Comparison of ENCODE assay signal across 1 cellular context in the genomic region with DNA sequence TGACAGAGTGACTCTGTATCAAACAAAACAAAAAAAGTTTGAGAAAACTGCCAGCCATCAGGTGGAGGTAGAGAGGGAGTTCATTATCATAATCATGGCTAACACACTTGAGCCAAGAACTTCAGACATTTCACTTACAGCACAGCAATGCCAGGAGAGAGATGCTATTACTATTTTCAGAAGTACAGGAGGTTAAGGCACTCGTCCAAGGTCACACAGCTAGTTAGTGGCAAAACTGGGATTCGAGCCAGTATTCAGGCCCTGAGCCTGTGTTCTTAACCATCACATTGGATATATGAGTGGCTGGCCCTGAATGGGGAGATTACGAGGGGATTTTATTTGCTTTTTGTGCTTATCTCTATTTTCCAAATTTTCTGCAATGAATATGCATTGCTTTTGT.
TF ChIP-seq lines count a peak whose summit lies in the region.

No MANE protein-coding gene starts in this region.

TF ChIP-seq in K562, 482 proteins besides CTCF, POLR2A, EP300 and RAD21 (continued from another document):
- no peak for TF ChIP-seq MAFG (tag; conservative IDR thresholded peaks at IDR 0.05)
- TF ChIP-seq, protein P1, sequence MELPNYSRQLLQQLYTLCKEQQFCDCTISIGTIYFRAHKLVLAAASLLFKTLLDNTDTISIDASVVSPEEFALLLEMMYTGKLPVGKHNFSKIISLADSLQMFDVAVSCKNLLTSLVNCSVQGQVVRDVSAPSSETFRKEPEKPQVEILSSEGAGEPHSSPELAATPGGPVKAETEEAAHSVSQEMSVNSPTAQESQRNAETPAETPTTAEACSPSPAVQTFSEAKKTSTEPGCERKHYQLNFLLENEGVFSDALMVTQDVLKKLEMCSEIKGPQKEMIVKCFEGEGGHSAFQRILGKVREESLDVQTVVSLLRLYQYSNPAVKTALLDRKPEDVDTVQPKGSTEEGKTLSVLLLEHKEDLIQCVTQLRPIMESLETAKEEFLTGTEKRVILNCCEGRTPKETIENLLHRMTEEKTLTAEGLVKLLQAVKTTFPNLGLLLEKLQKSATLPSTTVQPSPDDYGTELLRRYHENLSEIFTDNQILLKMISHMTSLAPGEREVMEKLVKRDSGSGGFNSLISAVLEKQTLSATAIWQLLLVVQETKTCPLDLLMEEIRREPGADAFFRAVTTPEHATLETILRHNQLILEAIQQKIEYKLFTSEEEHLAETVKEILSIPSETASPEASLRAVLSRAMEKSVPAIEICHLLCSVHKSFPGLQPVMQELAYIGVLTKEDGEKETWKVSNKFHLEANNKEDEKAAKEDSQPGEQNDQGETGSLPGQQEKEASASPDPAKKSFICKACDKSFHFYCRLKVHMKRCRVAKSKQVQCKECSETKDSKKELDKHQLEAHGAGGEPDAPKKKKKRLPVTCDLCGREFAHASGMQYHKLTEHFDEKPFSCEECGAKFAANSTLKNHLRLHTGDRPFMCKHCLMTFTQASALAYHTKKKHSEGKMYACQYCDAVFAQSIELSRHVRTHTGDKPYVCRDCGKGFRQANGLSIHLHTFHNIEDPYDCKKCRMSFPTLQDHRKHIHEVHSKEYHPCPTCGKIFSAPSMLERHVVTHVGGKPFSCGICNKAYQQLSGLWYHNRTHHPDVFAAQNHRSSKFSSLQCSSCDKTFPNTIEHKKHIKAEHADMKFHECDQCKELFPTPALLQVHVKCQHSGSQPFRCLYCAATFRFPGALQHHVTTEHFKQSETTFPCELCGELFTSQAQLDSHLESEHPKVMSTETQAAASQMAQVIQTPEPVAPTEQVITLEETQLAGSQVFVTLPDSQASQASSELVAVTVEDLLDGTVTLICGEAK (IDR thresholded peaks at IDR 0.05) = no peak
- TF ChIP-seq, protein P1 (CRISPR knock-in tag; IDR thresholded peaks at IDR 0.05) = no peak
- no peak for TF ChIP-seq BRCA1 (IDR thresholded peaks at IDR 0.05)
- TF ChIP-seq BRCA1 (CRISPR knock-in tag; IDR thresholded peaks at IDR 0.05) = no peak
- TF ChIP-seq SMC3 (conservative IDR thresholded peaks at IDR 0.05; ENCODE audit: insufficient read depth, low read depth, low read length) = no peak
- TF ChIP-seq ZNF239 (CRISPR knock-in tag; IDR thresholded peaks at IDR 0.05) = no peak
- TF ChIP-seq CBFA2T3 (IDR thresholded peaks at IDR 0.05) = no peak
- TF ChIP-seq ZNF717 (CRISPR knock-in tag; IDR thresholded peaks at IDR 0.05) = no peak
- no peak for TF ChIP-seq ELF1 (tag; IDR thresholded peaks at IDR 0.05)
- TF ChIP-seq HNRNPUL1 (IDR thresholded peaks at IDR 0.05; ENCODE audit: low read length) = no peak
- TF ChIP-seq MAFK (IDR thresholded peaks at IDR 0.05; ENCODE audit: low read length) = no peak
